Comparison of ENCODE assay signal across 43 cellular contexts in genomic region chr7:19175241-19175640, GRCh38. TPM values are rescaled to one million over a fixed set of nuclear protein-coding genes. Genes with fewer than 3 reads are reported as not detected.
"Had no signal": no experiment of that assay in that cellular context is flagged by ENCODE, and none has a peak within 500 bp of the region (broad histone marks: within the 10 kb centered on the region; RNA-seq: fewer than 3 reads in every experiment).

No MANE protein-coding gene starts in this region.

- H3K4me1 ChIP-seq: adrenal gland, ascending aorta, body of pancreas, breast epithelium had no signal

- DNase-seq: activated effector memory CD4-positive, alpha-beta T cell treated with anti-CD3 and anti-CD28 coated beads, Interleukin-2, amount 50 U/mL, for 16 hours; activated effector memory CD4-positive, alpha-beta T cell treated with Interleukin-2 at 50 U/mL for 16 hours; activated gamma-delta T cell; activated gamma-delta T cell treated with Interleukin-2 at 50 U/mL for 16 hours; activated naive CD4-positive, alpha-beta T cell; activated naive CD4-positive, alpha-beta T cell treated with anti-CD3 and anti-CD28 coated beads for 36 hours; activated naive CD4-positive, alpha-beta T cell treated with anti-CD3 and anti-CD28 coated beads, Interleukin-2, amount 10 ng/mL, durations not matched to agents 7 days and 5 days; activated naive CD4-positive, alpha-beta T cell treated with anti-CD3 and anti-CD28 coated beads, Interleukin-2, amount 50 U/mL, for 16 hours; activated naive CD4-positive, alpha-beta T cell treated with Interleukin-2 at 50 U/mL for 16 hours; activated naive CD8-positive, alpha-beta T cell treated with anti-CD3 and anti-CD28 coated beads for 36 hours; activated naive CD8-positive, alpha-beta T cell treated with anti-CD3 and anti-CD28 coated beads, Interleukin-2, amount 10 ng/mL, durations not matched to agents 7 days and 5 days; activated naive CD8-positive, alpha-beta T cell treated with anti-CD3 and anti-CD28 coated beads, Interleukin-2, amount 50 U/mL, for 24 hours; activated T-cell treated with anti-CD3 and anti-CD28 coated beads, Interleukin-2, amount 50 U/mL, for 24 hours; activated T-cell treated with anti-CD3 and anti-CD28 coated beads, Interleukin-2, amount 50 U/mL, for 4 hours; activated T-cell treated with anti-CD3 and anti-CD28 coated beads, Interleukin-2, amount 50 U/mL, for 48 hours; activated T-cell treated with anti-CD3 and anti-CD28 coated beads, Interleukin-2, amount 50 U/mL, for 72 hours; adrenal gland; amniotic stem cell; amygdala; anterior cingulate cortex; aorta; body of pancreas; brain microvascular endothelial cell; caudate nucleus; central memory CD4-positive, alpha-beta T cell; cerebellar nuclear complex had no signal

- H3K27ac ChIP-seq: adrenal gland, ascending aorta, body of pancreas, brain microvascular endothelial cell, breast epithelium, cardiac muscle cell had no signal

- ATAC-seq: activated naive CD4-positive, alpha-beta T cell treated with anti-CD3 and anti-CD28 coated beads, Interleukin-2, amount 50 U/mL, for 72 hours; activated naive CD8-positive, alpha-beta T cell treated with anti-CD3 and anti-CD28 coated beads, Interleukin-2, amount 50 U/mL, for 24 hours; activated T-cell treated with anti-CD3 and anti-CD28 coated beads, Interleukin-2, amount 50 U/mL, for 4 hours; activated T-cell treated with anti-CD3 and anti-CD28 coated beads, Interleukin-2, amount 50 U/mL, for 72 hours; activated T-helper 17 cell treated with anti-CD3 and anti-CD28 coated beads, Interleukin-2, amount 50 U/mL, for 72 hours; body of pancreas had no signal

- H3K36me3 Mint-ChIP-seq: activated naive CD4-positive, alpha-beta T cell treated with anti-CD3 and anti-CD28 coated beads, Interleukin-2, amount 10 ng/mL, durations not matched to agents 7 days and 5 days; activated naive CD4-positive, alpha-beta T cell treated with anti-CD3 and anti-CD28 coated beads, Interleukin-2, amount 50 U/mL, for 24 hours; activated naive CD4-positive, alpha-beta T cell treated with anti-CD3 and anti-CD28 coated beads, Interleukin-2, amount 50 U/mL, for 72 hours; activated naive CD8-positive, alpha-beta T cell; activated naive CD8-positive, alpha-beta T cell treated with anti-CD3 and anti-CD28 coated beads for 36 hours; activated naive CD8-positive, alpha-beta T cell treated with anti-CD3 and anti-CD28 coated beads, Interleukin-2, amount 10 ng/mL, durations not matched to agents 7 days and 5 days; brain had no signal

- H3K4me3 Mint-ChIP-seq: activated naive CD4-positive, alpha-beta T cell treated with anti-CD3 and anti-CD28 coated beads for 36 hours; activated naive CD4-positive, alpha-beta T cell treated with anti-CD3 and anti-CD28 coated beads, Interleukin-2, amount 10 ng/mL, durations not matched to agents 7 days and 5 days; activated naive CD4-positive, alpha-beta T cell treated with anti-CD3 and anti-CD28 coated beads, Interleukin-2, amount 50 U/mL, for 24 hours; activated naive CD8-positive, alpha-beta T cell; activated naive CD8-positive, alpha-beta T cell treated with anti-CD3 and anti-CD28 coated beads for 36 hours; activated naive CD8-positive, alpha-beta T cell treated with anti-CD3 and anti-CD28 coated beads, Interleukin-2, amount 10 ng/mL, durations not matched to agents 7 days and 5 days; activated naive CD8-positive, alpha-beta T cell treated with anti-CD3 and anti-CD28 coated beads, Interleukin-2, amount 50 U/mL, for 24 hours; activated T-cell treated with anti-CD3 and anti-CD28 coated beads, Interleukin-2, amount 50 U/mL, for 24 hours; activated T-cell treated with anti-CD3 and anti-CD28 coated beads, Interleukin-2, amount 50 U/mL, for 4 hours; activated T-cell treated with anti-CD3 and anti-CD28 coated beads, Interleukin-2, amount 50 U/mL, for 72 hours; activated T-helper 1 cell treated with anti-CD3 and anti-CD28 coated beads, Interleukin-12 subunit alpha, Interleukin-12 subunit beta, Interleukin-2, Interleukin-4 antibody, amounts not matched to agents 30 ng/mL and 10 ng/mL and 1 ng/mL, durations not matched to agents 14 hours and 24 hours and 36 hours; activated T-helper 17 cell treated with anti-CD3 and anti-CD28 coated beads, Interleukin-2, amount 50 U/mL, for 72 hours; brain; central memory CD8-positive, alpha-beta T cell had no signal

- H3K9me3 Mint-ChIP-seq: activated naive CD4-positive, alpha-beta T cell treated with anti-CD3 and anti-CD28 coated beads for 36 hours; activated naive CD8-positive, alpha-beta T cell treated with anti-CD3 and anti-CD28 coated beads for 36 hours; activated naive CD8-positive, alpha-beta T cell treated with anti-CD3 and anti-CD28 coated beads, Interleukin-2, amount 50 U/mL, for 24 hours; activated T-cell treated with anti-CD3 and anti-CD28 coated beads, Interleukin-2, amount 50 U/mL, for 24 hours; activated T-cell treated with anti-CD3 and anti-CD28 coated beads, Interleukin-2, amount 50 U/mL, for 4 hours; activated T-cell treated with anti-CD3 and anti-CD28 coated beads, Interleukin-2, amount 50 U/mL, for 72 hours; activated T-helper 1 cell treated with anti-CD3 and anti-CD28 coated beads, Interleukin-12 subunit alpha, Interleukin-12 subunit beta, Interleukin-2, Interleukin-4 antibody, amounts not matched to agents 30 ng/mL and 10 ng/mL and 1 ng/mL, durations not matched to agents 14 hours and 24 hours and 36 hours; brain had no signal

- H3K36me3 ChIP-seq: adrenal gland, ascending aorta, brain microvascular endothelial cell, breast epithelium, cardiac muscle cell had no signal

- H3K4me1 Mint-ChIP-seq: activated naive CD4-positive, alpha-beta T cell treated with anti-CD3 and anti-CD28 coated beads, Interleukin-2, amount 10 ng/mL, durations not matched to agents 7 days and 5 days; activated naive CD4-positive, alpha-beta T cell treated with anti-CD3 and anti-CD28 coated beads, Interleukin-2, amount 50 U/mL, for 24 hours; activated naive CD8-positive, alpha-beta T cell treated with anti-CD3 and anti-CD28 coated beads for 36 hours; activated naive CD8-positive, alpha-beta T cell treated with anti-CD3 and anti-CD28 coated beads, Interleukin-2, amount 10 ng/mL, durations not matched to agents 7 days and 5 days; activated naive CD8-positive, alpha-beta T cell treated with anti-CD3 and anti-CD28 coated beads, Interleukin-2, amount 50 U/mL, for 24 hours; activated T-helper 17 cell treated with anti-CD3 and anti-CD28 coated beads, Interleukin-2, amount 50 U/mL, for 72 hours; brain; central memory CD8-positive, alpha-beta T cell had no signal

- H3K27me3 Mint-ChIP-seq: activated naive CD4-positive, alpha-beta T cell treated with anti-CD3 and anti-CD28 coated beads, Interleukin-2, amount 10 ng/mL, durations not matched to agents 7 days and 5 days; activated naive CD4-positive, alpha-beta T cell treated with anti-CD3 and anti-CD28 coated beads, Interleukin-2, amount 50 U/mL, for 24 hours; activated naive CD8-positive, alpha-beta T cell; activated naive CD8-positive, alpha-beta T cell treated with anti-CD3 and anti-CD28 coated beads for 36 hours; activated naive CD8-positive, alpha-beta T cell treated with anti-CD3 and anti-CD28 coated beads, Interleukin-2, amount 10 ng/mL, durations not matched to agents 7 days and 5 days; activated naive CD8-positive, alpha-beta T cell treated with anti-CD3 and anti-CD28 coated beads, Interleukin-2, amount 50 U/mL, for 24 hours; activated T-cell treated with anti-CD3 and anti-CD28 coated beads, Interleukin-2, amount 50 U/mL, for 24 hours; activated T-helper 17 cell treated with anti-CD3 and anti-CD28 coated beads, Interleukin-2, amount 50 U/mL, for 72 hours; brain; central memory CD8-positive, alpha-beta T cell had no signal

- H3K4me3 ChIP-seq: adrenal gland, ascending aorta, body of pancreas, breast epithelium, cardiac muscle cell had no signal

- H3K27ac Mint-ChIP-seq: activated naive CD4-positive, alpha-beta T cell treated with anti-CD3 and anti-CD28 coated beads for 36 hours; activated naive CD4-positive, alpha-beta T cell treated with anti-CD3 and anti-CD28 coated beads, Interleukin-2, amount 10 ng/mL, durations not matched to agents 7 days and 5 days; activated naive CD4-positive, alpha-beta T cell treated with anti-CD3 and anti-CD28 coated beads, Interleukin-2, amount 50 U/mL, for 24 hours; activated naive CD4-positive, alpha-beta T cell treated with anti-CD3 and anti-CD28 coated beads, Interleukin-2, amount 50 U/mL, for 72 hours; activated naive CD8-positive, alpha-beta T cell; activated naive CD8-positive, alpha-beta T cell treated with anti-CD3 and anti-CD28 coated beads for 36 hours; activated naive CD8-positive, alpha-beta T cell treated with anti-CD3 and anti-CD28 coated beads, Interleukin-2, amount 10 ng/mL, durations not matched to agents 7 days and 5 days; activated naive CD8-positive, alpha-beta T cell treated with anti-CD3 and anti-CD28 coated beads, Interleukin-2, amount 50 U/mL, for 24 hours; activated T-cell treated with anti-CD3 and anti-CD28 coated beads, Interleukin-2, amount 50 U/mL, for 24 hours; activated T-cell treated with anti-CD3 and anti-CD28 coated beads, Interleukin-2, amount 50 U/mL, for 72 hours; activated T-helper 1 cell treated with anti-CD3 and anti-CD28 coated beads, Interleukin-12 subunit alpha, Interleukin-12 subunit beta, Interleukin-2, Interleukin-4 antibody, amounts not matched to agents 30 ng/mL and 10 ng/mL and 1 ng/mL, durations not matched to agents 14 hours and 24 hours and 36 hours; activated T-helper 17 cell treated with anti-CD3 and anti-CD28 coated beads, Interleukin-2, amount 50 U/mL, for 72 hours; activated T-helper 2 cell treated with anti-CD3 and anti-CD28 coated beads, Interferon-gamma antibody, Interleukin-2, Interleukin-4, amounts not matched to agents 10 μg/mL and 5 μg/mL and 100 μg/mL, durations not matched to agents 14 hours and 24 hours and 36 hours; brain had no signal

- H3K27me3 ChIP-seq: adrenal gland, ascending aorta, body of pancreas, brain microvascular endothelial cell, breast epithelium, cardiac muscle cell had no signal

- H3K9me3 ChIP-seq: adrenal gland, ascending aorta, body of pancreas, breast epithelium had no signal

- FAIRE-seq: astrocyte, bronchial epithelial cell had no signal

RNA-seq across cellular contexts. Expression of gene FERD3L, which starts 30.0 kb away (rescaled TPM):
- total RNA-seq: activated naive CD4-positive, alpha-beta T cell treated with anti-CD3 and anti-CD28 coated beads for 36 hours; activated naive CD4-positive, alpha-beta T cell treated with anti-CD3 and anti-CD28 coated beads, Interleukin-2, amount 50 U/mL, for 72 hours; activated naive CD8-positive, alpha-beta T cell treated with anti-CD3 and anti-CD28 coated beads for 36 hours; activated naive CD8-positive, alpha-beta T cell treated with anti-CD3 and anti-CD28 coated beads, Interleukin-2, amount 10 ng/mL, durations not matched to agents 7 days and 5 days; activated T-cell treated with anti-CD3 and anti-CD28 coated beads, Interleukin-2, amount 50 U/mL, for 4 hours; activated T-cell treated with anti-CD3 and anti-CD28 coated beads, Interleukin-2, amount 50 U/mL, for 72 hours; activated T-helper 1 cell treated with anti-CD3 and anti-CD28 coated beads, Interleukin-12 subunit alpha, Interleukin-12 subunit beta, Interleukin-2, Interleukin-4 antibody, amounts not matched to agents 30 ng/mL and 10 ng/mL and 1 ng/mL, durations not matched to agents 14 hours and 24 hours and 36 hours; activated T-helper 17 cell treated with anti-CD3 and anti-CD28 coated beads, Interleukin-2, amount 50 U/mL, for 72 hours; activated T-helper 2 cell treated with anti-CD3 and anti-CD28 coated beads, Interferon-gamma antibody, Interleukin-2, Interleukin-4, amounts not matched to agents 10 μg/mL and 5 μg/mL and 100 μg/mL, durations not matched to agents 14 hours and 24 hours and 36 hours; adrenal gland; aorta; ascending aorta; astrocyte; body of pancreas; breast epithelium; bronchial epithelial cell; cardiac muscle cell; cardiac septum; cerebellum; chondrocyte had no signal
- polyA plus RNA-seq: adipose tissue, adrenal gland, aorta, cardiac muscle cell had no signal

RNA-seq across cellular contexts. Expression of gene TWIST1, which starts 57.8 kb away (rescaled TPM):
- total RNA-seq: activated naive CD4-positive, alpha-beta T cell treated with anti-CD3 and anti-CD28 coated beads for 36 hours; activated naive CD4-positive, alpha-beta T cell treated with anti-CD3 and anti-CD28 coated beads, Interleukin-2, amount 50 U/mL, for 72 hours; activated naive CD8-positive, alpha-beta T cell treated with anti-CD3 and anti-CD28 coated beads for 36 hours; activated naive CD8-positive, alpha-beta T cell treated with anti-CD3 and anti-CD28 coated beads, Interleukin-2, amount 10 ng/mL, durations not matched to agents 7 days and 5 days had no signal
